ENCODE assay signal across 9 cellular contexts in the genomic region with DNA sequence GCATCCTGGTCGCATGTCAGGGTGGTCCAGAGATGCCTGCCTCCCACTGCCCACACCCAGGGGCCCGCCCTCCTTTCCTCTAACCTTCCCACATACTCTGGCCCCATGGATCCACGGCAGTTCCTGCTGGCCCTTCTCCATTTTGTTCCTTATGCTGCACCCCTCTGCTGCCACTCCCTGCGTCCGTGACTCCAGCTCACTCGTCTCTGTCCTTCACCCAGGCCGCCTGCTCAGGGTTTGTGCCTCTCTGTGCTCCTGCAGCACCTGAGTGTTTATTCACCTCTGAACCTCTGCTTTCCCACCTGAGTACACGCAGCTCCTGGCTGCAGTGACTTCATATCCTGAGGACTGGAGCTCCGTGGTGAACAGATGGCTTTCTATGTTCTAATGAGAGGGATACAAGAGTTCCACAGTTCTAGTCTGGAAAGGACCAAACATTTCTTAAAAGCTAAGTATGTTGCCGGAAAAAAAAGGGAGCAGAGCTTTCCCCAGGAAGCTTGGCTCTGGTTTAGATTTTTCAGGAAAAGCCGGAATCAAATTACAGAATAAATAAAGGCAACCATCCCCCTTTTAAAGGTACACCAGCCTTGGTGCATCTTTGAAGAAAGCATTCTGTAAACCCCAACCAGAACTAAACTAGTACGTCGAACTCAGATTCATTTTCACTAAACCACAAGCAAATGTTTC. TPM values are rescaled to one million over a fixed set of nuclear protein-coding genes. Genes with fewer than 3 reads are reported as not detected.
DNase-seq lines count a peak whose midpoint lies in the region; ATAC-seq and TF ChIP-seq lines count a peak whose summit lies in the region.
"Had no signal": no experiment of that assay in that cellular context is flagged by ENCODE, and none has a peak within 500 bp of the region (broad histone marks: within the 10 kb centered on the region; RNA-seq: fewer than 3 reads in every experiment).

No MANE protein-coding gene starts in this region.

- no peak overlapping the region for H2AFZ ChIP-seq in neural progenitor cell (replicated peaks)

- CTCF ChIA-PET in Caco-2 (lab: Charles Lee): interaction anchor here (0.9 kb wide), 1 partner anchor 12 kb away, joined by 8 read pairs; no protein-coding TSS in a partner anchor

- no peaks in the 10 kb centered on the region for H3K27me3 Mint-ChIP-seq in Caco-2 (ENCODE audit: insufficient read depth, unreplicated experiment)
- peaks cover 10% of the 10 kb centered on the region for H3K27me3 Mint-ChIP-seq in endothelial cell (ENCODE audit: unreplicated experiment)
- peaks cover 3% of the 10 kb centered on the region for H3K27me3 Mint-ChIP-seq in neural progenitor cell (ENCODE audit: insufficient read depth, low read depth)

- H3K27ac ChIP-seq in neural progenitor cell: no peak overlapping the region

- POLR2A ChIA-PET in Caco-2 (lab: Charles Lee): no interaction called here

- no peak overlapping the region for H3K4me2 ChIP-seq in neural progenitor cell

- H3K79me2 ChIP-seq in neural progenitor cell (ENCODE audit: low read depth): peaks cover 9% of the 10 kb centered on the region

- H3K36me3 ChIP-seq in Caco-2 (ENCODE audit: control insufficient read depth, insufficient read depth, low read length) (peaks cover 1% of the 10 kb centered on the region), neural progenitor cell (no peaks in the 10 kb centered on the region)

- no peak for DNase-seq in Caco-2
- peak; percentile 72 for DNase-seq in NCI-H345 (lab: John Stamatoyannopoulos, UW)
- DNase-seq in endothelial cell (ENCODE audit: low spot score): no peak
- DNase-seq in neural progenitor cell (ENCODE audit: low spot score): no peak
- no peak for DNase-seq in dedifferentiated amniotic fluid mesenchymal stem cell (ENCODE audit: extremely low spot score)
- no peak for DNase-seq in hepatic stellate cell (ENCODE audit: low spot score)
- no peak for DNase-seq in NCI-H1930 (lab: John Stamatoyannopoulos, UW)
- DNase-seq: stimulated activated CD4-positive, alpha-beta T cell treated with anti-CD3 and anti-CD28 coated beads, Interleukin-2, amount 100 ng/mL, for 24 hours had no signal

- no TSS peak for BruUV-seq in Caco-2 (replicated peaks; lab: Mats Ljungman, UMichigan)

- H3F3A ChIP-seq in neural progenitor cell (ENCODE audit: low read depth): peaks cover 11% of the 10 kb centered on the region

- H4K20me1 ChIP-seq in neural progenitor cell (ENCODE audit: low read depth): peaks cover 4% of the 10 kb centered on the region

- no peak for ATAC-seq in GM21529 (IDR thresholded peaks at IDR 0.05; ENCODE audit: unreplicated experiment)

- H3K4me3 Mint-ChIP-seq in Caco-2 (ENCODE audit: unreplicated experiment): no peak overlapping the region
- H3K4me3 Mint-ChIP-seq in endothelial cell (ENCODE audit: unreplicated experiment): peak overlapping the region; percentile 80
- H3K4me3 Mint-ChIP-seq in neural progenitor cell: peak overlapping the region; percentile 61

- H3K4me3 ChIP-seq in Caco-2 (ENCODE audit: low read depth, low read length): no peak overlapping the region
- H3K4me3 ChIP-seq in neural progenitor cell: no peak overlapping the region

- H3K9me3 Mint-ChIP-seq in Caco-2 (ENCODE audit: unreplicated experiment) (no peaks in the 10 kb centered on the region), endothelial cell (ENCODE audit: unreplicated experiment) (no peaks in the 10 kb centered on the region), neural progenitor cell (no peaks in the 10 kb centered on the region)

- intact Hi-C loops in Caco-2 (cut with micrococcal nuclease; ENCODE audit: unreplicated experiment): no loop called here

- no peaks in the 10 kb centered on the region for H3K27me3 ChIP-seq in Caco-2 (replicated peaks; ENCODE audit: control insufficient read depth, insufficient read depth, low read length)
- no peaks in the 10 kb centered on the region for H3K27me3 ChIP-seq in neural progenitor cell

- no peak for TF ChIP-seq CTCF in Caco-2 (IDR thresholded peaks at IDR 0.05; ENCODE audit: insufficient read depth in 1 of 2, low read depth in 1 of 2, low read length in 1 of 2, severe bottlenecking in 1 of 2, unreplicated experiment in 1 of 2)
- no peak for TF ChIP-seq CTCF in endothelial cell (IDR thresholded peaks at IDR 0.05; ENCODE audit: unreplicated experiment)
- no peak for TF ChIP-seq CTCF in neural progenitor cell (IDR thresholded peaks at IDR 0.05)

- H3K27ac Mint-ChIP-seq in Caco-2 (ENCODE audit: unreplicated experiment): peak overlapping the region; percentile 33
- H3K27ac Mint-ChIP-seq in endothelial cell (ENCODE audit: unreplicated experiment): peak overlapping the region; percentile 94
- H3K27ac Mint-ChIP-seq in neural progenitor cell: peak overlapping the region; percentile 19

- H3K4me1 ChIP-seq in Caco-2 (peaks cover 6% of the 10 kb centered on the region), neural progenitor cell (peaks cover 3% of the 10 kb centered on the region)

- H3K9me3 ChIP-seq in Caco-2 (no peaks in the 10 kb centered on the region), neural progenitor cell (ENCODE audit: low read depth) (no peaks in the 10 kb centered on the region)

- H3K9ac ChIP-seq in neural progenitor cell: no peak overlapping the region

- H3K36me3 Mint-ChIP-seq in Caco-2 (ENCODE audit: insufficient read depth, unreplicated experiment) (peaks cover 47% of the 10 kb centered on the region), endothelial cell (ENCODE audit: low read depth, unreplicated experiment) (peaks cover 21% of the 10 kb centered on the region), neural progenitor cell (peaks cover 21% of the 10 kb centered on the region)

- H3K4me1 Mint-ChIP-seq in Caco-2 (ENCODE audit: low read depth, unreplicated experiment): peaks cover 15% of the 10 kb centered on the region
- peaks cover 24% of the 10 kb centered on the region for H3K4me1 Mint-ChIP-seq in endothelial cell (ENCODE audit: unreplicated experiment)
- peaks cover 21% of the 10 kb centered on the region for H3K4me1 Mint-ChIP-seq in neural progenitor cell

RNA-seq across cellular contexts. Expression of a gene that starts 1.5 kb away (rescaled TPM):
- total RNA-seq in Caco-2 (2022) (0.74 TPM in 1 of 2 replicates, not detected in the other), endothelial cell (ENCODE audit: unreplicated experiment) (0.87 TPM), neural progenitor cell (ENCODE audit: low replicate concordance) (0.37 TPM in 1 of 2 replicates, not detected in the other)

RNA-seq across cellular contexts. Expression of a gene that starts 3.9 kb away (rescaled TPM):
- total RNA-seq in Caco-2 (2022) (93.9 and 95.0 TPM in 2 replicates), endothelial cell (ENCODE audit: unreplicated experiment) (28.9 TPM), neural progenitor cell (ENCODE audit: low replicate concordance) (37.0 and 71.8 TPM in 2 replicates)

RNA-seq across cellular contexts. Expression of a gene that starts 29.5 kb away (rescaled TPM):
- total RNA-seq in Caco-2 (2022) (1.9 and 2.7 TPM in 2 replicates), endothelial cell (ENCODE audit: unreplicated experiment) (not detected), neural progenitor cell (ENCODE audit: low replicate concordance) (not detected in 2 replicates)

RNA-seq across cellular contexts. Expression of a gene that starts 42.6 kb away (rescaled TPM):
- not detected in 2 replicates for total RNA-seq in Caco-2 (2022)
- not detected for total RNA-seq in endothelial cell (ENCODE audit: unreplicated experiment)
- not detected in 2 replicates for total RNA-seq in neural progenitor cell (ENCODE audit: low replicate concordance)

Comparison
In these comparisons a context has a peak if more than half of its experiments do, and no peak if none do; other contexts are left out.
1. H3K27ac Mint-ChIP-seq: peak in every context shown above with its lines; median percentile 94 in endothelial cell; 33 in Caco-2; 19 in neural progenitor cell.